Comparison of ENCODE assay signal across 8 cellular contexts in genomic region chr1:17053685-17054410, GRCh38. TPM values are rescaled to one million over a fixed set of nuclear protein-coding genes. Genes with fewer than 3 reads are reported as not detected.
DNase-seq lines count a peak whose midpoint lies in the region; ATAC-seq, FAIRE-seq and TF ChIP-seq lines count a peak whose summit lies in the region.

TSS of gene SDHB (minus strand) at chr1:17054032. CDS start at chr1:17054019, 13 bp downstream.

- H3K27me3 Mint-ChIP-seq in astrocyte (ENCODE audit: low read depth, unreplicated experiment), result peaks cover 6% of the 10 kb centered on the region

- H3K27me3 ChIP-seq in astrocyte (ENCODE audit: insufficient read depth, low read length), result no peaks in the 10 kb centered on the region
- H3K27me3 ChIP-seq in right cardiac atrium (ENCODE audit: control insufficient read depth, insufficient read depth), result no peaks in the 10 kb centered on the region
- no peaks in the 10 kb centered on the region for H3K27me3 ChIP-seq in uterus

- peak within 1 kb of the TSS; percentile 93 for H2AFZ ChIP-seq in astrocyte (ENCODE audit: low read depth, low read length)

- under 1% methylated on average over 44 of the region's 44 CpGs for WGBS in right cardiac atrium

- H3K4me1 Mint-ChIP-seq in astrocyte (ENCODE audit: low read depth, unreplicated experiment), result peaks cover 7% of the 10 kb centered on the region

- H3K9me3 Mint-ChIP-seq in astrocyte (ENCODE audit: unreplicated experiment), result no peaks in the 10 kb centered on the region

- H3K79me2 ChIP-seq in astrocyte (ENCODE audit: insufficient read depth, low read length), result peaks cover 44% of the 10 kb centered on the region

- peak within 1 kb of the TSS; percentile 83 for H3K27ac ChIP-seq in astrocyte (ENCODE audit: low read depth, low read length)
- H3K27ac ChIP-seq in right cardiac atrium (ENCODE audit: low read length), result peak within 1 kb of the TSS; percentile 96
- H3K27ac ChIP-seq in uterus, result peak within 1 kb of the TSS; percentile 81 to 92

- H3K9me3 ChIP-seq in astrocyte (ENCODE audit: insufficient read depth, low read depth, low read length), result no peaks in the 10 kb centered on the region
- H3K9me3 ChIP-seq in right cardiac atrium (ENCODE audit: control insufficient read depth, low read length), result no peaks in the 10 kb centered on the region
- no peaks in the 10 kb centered on the region for H3K9me3 ChIP-seq in uterus

- H3K4me3 Mint-ChIP-seq in astrocyte (ENCODE audit: unreplicated experiment), result peak within 1 kb of the TSS; percentile 95

- intact Hi-C loops in right cardiac atrium (cut with DNase I), result loop anchor here in 1 of 4 donors (5.0 kb wide), 1 partner anchor 37 kb away; no protein-coding TSS in a partner anchor
- intact Hi-C loops in uterus (cut with DNase I; ENCODE audit: low total_unique reads), result no loop called here

- H3K4me3 ChIP-seq in astrocyte (ENCODE audit: insufficient read depth, low read depth, low read length) (peak within 1 kb of the TSS; percentile 100), right cardiac atrium (ENCODE audit: low read length) (peak within 1 kb of the TSS; percentile 84), uterus (peak within 1 kb of the TSS; percentile 78 to 89)

- no peaks in the 10 kb centered on the region for H3K36me3 Mint-ChIP-seq in astrocyte (ENCODE audit: low read depth, unreplicated experiment)

- DNase-seq in NCI-H2029 (lab: John Stamatoyannopoulos, UW) (peak; percentile 95), T-helper 22 cell (ENCODE audit: low read depth) (peak; percentile 96), astrocyte (ENCODE audit: low read depth) (peak; percentile 93), right cardiac atrium (peak; percentile 98 to 99 (median 99)), pulmonary artery endothelial cell (ENCODE audit: low read depth, low spot score) (peak; percentile 90), uterus (peak; percentile 98 to 100)

- H3K9ac ChIP-seq in astrocyte (ENCODE audit: low read length), result peak within 1 kb of the TSS; percentile 96

- H3K36me3 ChIP-seq in astrocyte (ENCODE audit: insufficient read depth, low read length), result peaks cover 13% of the 10 kb centered on the region
- no peaks in the 10 kb centered on the region for H3K36me3 ChIP-seq in uterus

- no peak for FAIRE-seq in astrocyte (lab: Jason Lieb, UNC)

- H3K4me1 ChIP-seq in astrocyte (ENCODE audit: insufficient read depth, low read length), result peaks cover 10% of the 10 kb centered on the region
- no peaks in the 10 kb centered on the region for H3K4me1 ChIP-seq in right cardiac atrium (ENCODE audit: control insufficient read depth, insufficient read depth, low read length)
- H3K4me1 ChIP-seq in uterus, result peaks cover 0 to 7% of the 10 kb centered on the region in 2 donors

- peak within 1 kb of the TSS; percentile 99 for H3K4me2 ChIP-seq in astrocyte (ENCODE audit: low read length)

- TF ChIP-seq POLR2A in GM18505 (IDR thresholded peaks at IDR 0.05; ENCODE audit: borderline replicate concordance, extremely low read depth, insufficient read depth, insufficient read length) (peak; percentile 87), uterus (IDR thresholded peaks at IDR 0.05) (peak; percentile 94)

- ATAC-seq in GM18505 (IDR thresholded peaks at IDR 0.05; ENCODE audit: unreplicated experiment), result peak; percentile 96
- ATAC-seq in HG02973 (IDR thresholded peaks at IDR 0.05; ENCODE audit: unreplicated experiment), result peak; percentile 94
- ATAC-seq in right cardiac atrium, result peak; percentile 99

- no peak for TF ChIP-seq CTCF in astrocyte (IDR thresholded peaks at IDR 0.05; ENCODE audit: insufficient read depth, low read depth, low read length)
- peak in 1 of 4 experiments; percentile 23 for TF ChIP-seq CTCF in uterus (IDR thresholded peaks at IDR 0.05)

- peak within 1 kb of the TSS; percentile 73 for H3K27ac Mint-ChIP-seq in astrocyte (ENCODE audit: unreplicated experiment)

- peaks cover 32% of the 10 kb centered on the region for H4K20me1 ChIP-seq in astrocyte (ENCODE audit: insufficient read depth, low read length)

RNA-seq across cellular contexts. Expression of gene SDHB, which starts in this region (rescaled TPM):
- 83.0 and 84.9 TPM in 2 replicates for total RNA-seq in astrocyte
- total RNA-seq in right cardiac atrium, result 100 to 1,000 TPM; 209 to 255 (median 239) TPM
- 311 TPM for polyA plus RNA-seq in right cardiac atrium
- total RNA-seq in pulmonary artery endothelial cell, result 163 and 191 TPM in 2 replicates
- total RNA-seq in uterus, result 100 to 1,000 TPM in 1 of 4 donors, 10 to 100 TPM in 3; 53.0 to 152 (median 74.7) TPM

Comparison
In these comparisons a context has a peak if more than half of its experiments do, and no peak if none do; other contexts are left out.
1. Peak in every context shown above with its lines: DNase-seq, ATAC-seq, H3K4me3 ChIP-seq and H3K27ac ChIP-seq.